In genomic region chr7:97024209-97025129, GRCh38 we compare ENCODE assay signal across 8 cellular contexts. TPM values are rescaled to one million over a fixed set of nuclear protein-coding genes. Genes with fewer than 3 reads are reported as not detected.
DNase-seq lines count a peak whose midpoint lies in the region; ATAC-seq lines count a peak whose summit lies in the region.

DLX5 (minus strand) TSS chr7:97024831; CDS start chr7:97024623, 208 bp downstream.

- peaks cover 91% of the 10 kb centered on the region for H3K27me3 Mint-ChIP-seq in activated naive CD4-positive, alpha-beta T cell treated with anti-CD3 and anti-CD28 coated beads, Interleukin-2, amount 10 ng/mL, durations not matched to agents 7 days and 5 days
- peaks cover 91 to 97% of the 10 kb centered on the region in 2 donors for H3K27me3 Mint-ChIP-seq in effector memory CD8-positive, alpha-beta T cell
- H3K27me3 Mint-ChIP-seq in naive thymus-derived CD8-positive, alpha-beta T cell, result peaks cover 63 to 96% (median 77%) of the 10 kb centered on the region in 5 donors

- peaks cover 7% of the 10 kb centered on the region for H3K36me3 Mint-ChIP-seq in activated naive CD4-positive, alpha-beta T cell treated with anti-CD3 and anti-CD28 coated beads, Interleukin-2, amount 10 ng/mL, durations not matched to agents 7 days and 5 days
- H3K36me3 Mint-ChIP-seq in effector memory CD8-positive, alpha-beta T cell (ENCODE audit: insufficient read depth), result peaks cover 6% of the 10 kb centered on the region
- peaks cover 0 to 9% (median 3%) of the 10 kb centered on the region in 3 donors for H3K36me3 Mint-ChIP-seq in naive thymus-derived CD8-positive, alpha-beta T cell

- CTCF ChIA-PET in activated naive CD4-positive, alpha-beta T cell treated with anti-CD3 and anti-CD28 coated beads, Interleukin-2, amount 10 ng/mL, durations not matched to agents 7 days and 5 days (lab: Charles Lee), result interaction anchor here (0.6 kb wide), 1 partner anchor 17 kb away, joined by 3 read pairs; no protein-coding TSS in a partner anchor

- peak within 1 kb of the TSS; percentile 78 for H3K27ac Mint-ChIP-seq in activated naive CD4-positive, alpha-beta T cell treated with anti-CD3 and anti-CD28 coated beads, Interleukin-2, amount 10 ng/mL, durations not matched to agents 7 days and 5 days
- no peak within 1 kb of the TSS for H3K27ac Mint-ChIP-seq in effector memory CD8-positive, alpha-beta T cell
- peak within 1 kb of the TSS in 1 of 10 donors; percentile 45 for H3K27ac Mint-ChIP-seq in naive thymus-derived CD8-positive, alpha-beta T cell

- POLR2A ChIA-PET in naive thymus-derived CD8-positive, alpha-beta T cell (lab: Charles Lee), result no interaction called here

- no peak for ATAC-seq in effector memory CD8-positive, alpha-beta T cell (replicated peaks)
- ATAC-seq in naive thymus-derived CD8-positive, alpha-beta T cell, result no peak
- ATAC-seq in HG02763 (IDR thresholded peaks at IDR 0.05; ENCODE audit: unreplicated experiment) (no peak), HG02973 (IDR thresholded peaks at IDR 0.05; ENCODE audit: unreplicated experiment) (no peak)

- H3K4me1 Mint-ChIP-seq in activated naive CD4-positive, alpha-beta T cell treated with anti-CD3 and anti-CD28 coated beads, Interleukin-2, amount 10 ng/mL, durations not matched to agents 7 days and 5 days, result peaks cover 36% of the 10 kb centered on the region
- H3K4me1 Mint-ChIP-seq in effector memory CD8-positive, alpha-beta T cell (ENCODE audit: low read depth in 2 of 2), result peaks cover 34 to 38% of the 10 kb centered on the region in 2 donors
- H3K4me1 Mint-ChIP-seq in naive thymus-derived CD8-positive, alpha-beta T cell, result peaks cover 40 to 75% (median 57%) of the 10 kb centered on the region in 4 donors

- H3K9me3 Mint-ChIP-seq in activated naive CD4-positive, alpha-beta T cell treated with anti-CD3 and anti-CD28 coated beads, Interleukin-2, amount 10 ng/mL, durations not matched to agents 7 days and 5 days, result no peaks in the 10 kb centered on the region
- no peaks in the 10 kb centered on the region for H3K9me3 Mint-ChIP-seq in effector memory CD8-positive, alpha-beta T cell
- peaks cover 0 to 7% (median 0%) of the 10 kb centered on the region in 9 donors for H3K9me3 Mint-ChIP-seq in naive thymus-derived CD8-positive, alpha-beta T cell

- peak within 1 kb of the TSS; percentile 15 for H3K4me3 Mint-ChIP-seq in activated naive CD4-positive, alpha-beta T cell treated with anti-CD3 and anti-CD28 coated beads, Interleukin-2, amount 10 ng/mL, durations not matched to agents 7 days and 5 days
- H3K4me3 Mint-ChIP-seq in effector memory CD8-positive, alpha-beta T cell, result peak within 1 kb of the TSS; percentile 40 to 48
- peak within 1 kb of the TSS in 8 of 10 donors; percentile 42 to 96 (median 78) for H3K4me3 Mint-ChIP-seq in naive thymus-derived CD8-positive, alpha-beta T cell

- DNase-seq in activated naive CD4-positive, alpha-beta T cell treated with anti-CD3 and anti-CD28 coated beads, Interleukin-2, amount 10 ng/mL, durations not matched to agents 7 days and 5 days, result no peak
- DNase-seq in activated naive CD4-positive, alpha-beta T cell treated with anti-CD3 and anti-CD28 coated beads, Interleukin-2, amount 50 U/mL, for 16 hours, result no peak
- DNase-seq in NCI-H524 (lab: John Stamatoyannopoulos, UW), result peak; percentile 69 to 82
- DNase-seq in effector memory CD8-positive, alpha-beta T cell, result no peak
- no peak for DNase-seq in naive thymus-derived CD8-positive, alpha-beta T cell
- no peak for DNase-seq in glomerular visceral epithelial cell (ENCODE audit: extremely low spot score)

RNA-seq across cellular contexts. Expression of gene DLX5, which starts in this region (rescaled TPM):
- total RNA-seq in naive thymus-derived CD8-positive, alpha-beta T cell, result not detected
- polyA plus RNA-seq in naive thymus-derived CD8-positive, alpha-beta T cell, result not detected

Comparison
In these comparisons a context has a peak if more than half of its experiments do, and no peak if none do; other contexts are left out.
1. DNase-seq: peak in NCI-H524 (2 of 2); none in activated naive CD4-positive, alpha-beta T cell treated with anti-CD3 and anti-CD28 coated beads, Interleukin-2, amount 10 ng/mL, durations not matched to agents 7 days and 5 days (single experiment), activated naive CD4-positive, alpha-beta T cell treated with anti-CD3 and anti-CD28 coated beads, Interleukin-2, amount 50 U/mL, for 16 hours (single experiment), effector memory CD8-positive, alpha-beta T cell (0 of 3), naive thymus-derived CD8-positive, alpha-beta T cell (0 of 10) and glomerular visceral epithelial cell (single experiment).
2. H3K4me3 Mint-ChIP-seq: peak in every context shown above with its lines; median percentile 78 in naive thymus-derived CD8-positive, alpha-beta T cell; 44 in effector memory CD8-positive, alpha-beta T cell; 15 in activated naive CD4-positive, alpha-beta T cell treated with anti-CD3 and anti-CD28 coated beads, Interleukin-2, amount 10 ng/mL, durations not matched to agents 7 days and 5 days.